8 cellular contexts compared by ENCODE assay signal in the genomic region with DNA sequence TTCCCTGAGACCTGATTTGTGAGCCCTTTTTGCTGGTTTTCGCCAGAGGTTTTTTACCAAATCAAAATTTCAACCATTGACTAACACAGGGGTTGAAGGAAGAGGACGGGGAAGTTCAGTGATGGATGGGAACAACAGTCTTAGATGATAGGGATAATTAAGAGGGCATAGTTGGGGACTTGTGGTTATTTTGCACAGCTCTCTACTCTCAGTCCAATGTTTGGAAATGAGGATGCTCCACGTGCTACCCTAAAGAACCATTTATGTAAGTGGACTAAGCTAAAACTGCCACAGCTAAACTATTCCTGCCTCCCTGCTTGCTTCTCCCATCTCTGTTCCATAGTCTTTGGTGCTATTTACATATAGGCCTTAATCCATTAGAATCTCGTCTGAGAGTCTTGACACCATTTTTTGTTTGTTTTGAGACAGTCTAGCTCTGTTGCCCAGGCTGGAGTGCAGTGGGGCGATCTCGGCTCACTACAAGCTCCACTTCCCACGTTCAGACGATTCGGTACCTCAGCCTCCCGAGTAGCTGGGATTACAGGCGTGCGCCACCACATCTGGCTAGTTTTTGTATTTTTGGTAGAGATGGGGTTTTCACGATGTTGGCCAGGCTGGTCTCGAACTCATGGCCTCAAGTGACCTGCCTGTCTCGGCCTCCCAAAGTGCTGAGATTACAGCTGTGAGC. TPM values are rescaled to one million over a fixed set of nuclear protein-coding genes. Genes with fewer than 3 reads are reported as not detected.
DNase-seq lines count a peak whose midpoint lies in the region; ATAC-seq and TF ChIP-seq lines count a peak whose summit lies in the region.

No MANE protein-coding gene starts in this region.

- TF ChIP-seq RAD21 in SK-N-SH (IDR thresholded peaks at IDR 0.05; ENCODE audit: low read length) = no peak

- H3F3A ChIP-seq in SK-N-SH (replicated peaks; ENCODE audit: insufficient read depth) = peaks cover 44% of the 10 kb centered on the region

- no peak for DNase-seq in SK-N-SH
- DNase-seq in foreskin fibroblast = no peak
- DNase-seq in skeletal muscle cell (ENCODE audit: low read depth) = no peak
- no peak for DNase-seq in head of caudate nucleus
- no peak for DNase-seq in NCI-H510A treated with DMSO at 0.1 percent for 48 hours (lab: John Stamatoyannopoulos, UW)
- no peak for DNase-seq in SIG-M5 (lab: John Stamatoyannopoulos, UW)

- peaks cover 40% of the 10 kb centered on the region for H4K20me1 ChIP-seq in SK-N-SH (ENCODE audit: insufficient read depth)

- no peak overlapping the region for H2AFZ ChIP-seq in SK-N-SH (ENCODE audit: low read depth)

- intact Hi-C loops in head of caudate nucleus (cut with DNase I) = loop anchor here (5.0 kb wide), 1 partner anchor 47 kb away; a partner anchor contains a TSS

- peaks cover 33 to 40% of the 10 kb centered on the region in 2 experiments for H3K36me3 ChIP-seq in SK-N-SH (replicated peaks in 1 of 2; ENCODE audit: control insufficient read depth in 1 of 2, insufficient read depth in 2 of 2, low read length in 1 of 2)

- no peaks in the 10 kb centered on the region for H3K9me2 ChIP-seq in SK-N-SH

- H3K4me2 ChIP-seq in SK-N-SH = peak overlapping the region; percentile 71

- H3K27ac ChIP-seq in SK-N-SH (ENCODE audit: low read depth in 2 of 2, low read length in 1 of 2) = peak overlapping the region; percentile 97 to 100

- H3K9ac ChIP-seq in SK-N-SH = peak overlapping the region; percentile 100

- TF ChIP-seq CTCF in SK-N-SH (IDR thresholded peaks at IDR 0.05) = no peak
- TF ChIP-seq CTCF in foreskin fibroblast (IDR thresholded peaks at IDR 0.05; ENCODE audit: low read depth, low read length) = no peak

- H3K4me3 ChIP-seq in SK-N-SH (ENCODE audit: low read depth in 2 of 2, low read length in 1 of 2) = peak overlapping the region; percentile 52 to 61
- H3K4me3 ChIP-seq in foreskin fibroblast (ENCODE audit: low read depth in 1 of 2, low read length in 2 of 2) = peak overlapping the region; percentile 42 to 62
- H3K4me3 ChIP-seq in skeletal muscle cell (ENCODE audit: low read depth, low read length) = peak overlapping the region; percentile 46

- H3K9me3 ChIP-seq in SK-N-SH = no peaks in the 10 kb centered on the region

- no peaks in the 10 kb centered on the region for H3K27me3 ChIP-seq in SK-N-SH (ENCODE audit: insufficient read depth)

- peaks cover 0 to 22% of the 10 kb centered on the region in 2 experiments; a peak in 2 of 4 replicates for H3K4me1 ChIP-seq in SK-N-SH (ENCODE audit: control insufficient read depth in 1 of 2, insufficient read depth in 2 of 2, low read depth in 1 of 2, low read length in 1 of 2)

- H3K79me2 ChIP-seq in SK-N-SH (ENCODE audit: insufficient read depth) = peaks cover 68% of the 10 kb centered on the region

- CTCF ChIA-PET in SK-N-SH (lab: Yijun Ruan, JAX) = interaction anchor here (0.9 to 13.4 kb wide), 5 partner anchors 9 to 64 kb away, joined by 3 to 142 read pairs (median 3); a partner anchor contains a TSS

- 78% methylated on average over 15 of the region's 15 CpGs for WGBS in SK-N-SH (ENCODE audit: low lambda C conversion rate)

- peak; percentile 5 for ATAC-seq in GM19438 (IDR thresholded peaks at IDR 0.05; ENCODE audit: low read depth, unreplicated experiment)
- ATAC-seq in HG03565 (IDR thresholded peaks at IDR 0.05; ENCODE audit: unreplicated experiment) = no peak

- no peak for TF ChIP-seq EP300 in SK-N-SH (IDR thresholded peaks at IDR 0.05; ENCODE audit: borderline replicate concordance in 1 of 2, low read depth in 1 of 2, low read length in 1 of 2)

- POLR2A ChIA-PET in SK-N-SH (lab: Yijun Ruan, JAX) = interaction anchor here (0.6 to 7.0 kb wide), 15 partner anchors 9 to 491 kb away, joined by 3 to 149 read pairs (median 4); a partner anchor contains a TSS

TF ChIP-seq in SK-N-SH, 30 proteins besides CTCF, POLR2A, EP300 and RAD21:
- TF ChIP-seq NFIC (IDR thresholded peaks at IDR 0.05; ENCODE audit: borderline replicate concordance) (no peak), TAF1 (IDR thresholded peaks at IDR 0.05; ENCODE audit: borderline replicate concordance, low read depth, low read length) (no peak), SMC3 (IDR thresholded peaks at IDR 0.05; ENCODE audit: low read depth, low read length) (no peak), ELF1 (IDR thresholded peaks at IDR 0.05) (no peak), YY1 (IDR thresholded peaks at IDR 0.05; ENCODE audit: low read depth) (no peak), EZH2phosphoT487 (IDR thresholded peaks at IDR 0.05; ENCODE audit: borderline replicate concordance, low read depth) (no peak), RFX5 (IDR thresholded peaks at IDR 0.05; ENCODE audit: low read length) (no peak), FOXM1 (IDR thresholded peaks at IDR 0.05; ENCODE audit: low read depth) (no peak), GABPA (IDR thresholded peaks at IDR 0.05; ENCODE audit: low read depth) (no peak), TCF12 (IDR thresholded peaks at IDR 0.05) (no peak), GATA2 (CRISPR knock-in tag; IDR thresholded peaks at IDR 0.05) (no peak)
- TF ChIP-seq, protein P1, sequence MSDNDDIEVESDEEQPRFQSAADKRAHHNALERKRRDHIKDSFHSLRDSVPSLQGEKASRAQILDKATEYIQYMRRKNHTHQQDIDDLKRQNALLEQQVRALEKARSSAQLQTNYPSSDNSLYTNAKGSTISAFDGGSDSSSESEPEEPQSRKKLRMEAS (IDR thresholded peaks at IDR 0.05; ENCODE audit: low read depth) = no peak
- TF ChIP-seq, protein P2, sequence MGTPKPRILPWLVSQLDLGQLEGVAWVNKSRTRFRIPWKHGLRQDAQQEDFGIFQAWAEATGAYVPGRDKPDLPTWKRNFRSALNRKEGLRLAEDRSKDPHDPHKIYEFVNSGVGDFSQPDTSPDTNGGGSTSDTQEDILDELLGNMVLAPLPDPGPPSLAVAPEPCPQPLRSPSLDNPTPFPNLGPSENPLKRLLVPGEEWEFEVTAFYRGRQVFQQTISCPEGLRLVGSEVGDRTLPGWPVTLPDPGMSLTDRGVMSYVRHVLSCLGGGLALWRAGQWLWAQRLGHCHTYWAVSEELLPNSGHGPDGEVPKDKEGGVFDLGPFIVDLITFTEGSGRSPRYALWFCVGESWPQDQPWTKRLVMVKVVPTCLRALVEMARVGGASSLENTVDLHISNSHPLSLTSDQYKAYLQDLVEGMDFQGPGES (IDR thresholded peaks at IDR 0.05; ENCODE audit: low read depth, low read length) = no peak
- TF ChIP-seq, protein P3, sequence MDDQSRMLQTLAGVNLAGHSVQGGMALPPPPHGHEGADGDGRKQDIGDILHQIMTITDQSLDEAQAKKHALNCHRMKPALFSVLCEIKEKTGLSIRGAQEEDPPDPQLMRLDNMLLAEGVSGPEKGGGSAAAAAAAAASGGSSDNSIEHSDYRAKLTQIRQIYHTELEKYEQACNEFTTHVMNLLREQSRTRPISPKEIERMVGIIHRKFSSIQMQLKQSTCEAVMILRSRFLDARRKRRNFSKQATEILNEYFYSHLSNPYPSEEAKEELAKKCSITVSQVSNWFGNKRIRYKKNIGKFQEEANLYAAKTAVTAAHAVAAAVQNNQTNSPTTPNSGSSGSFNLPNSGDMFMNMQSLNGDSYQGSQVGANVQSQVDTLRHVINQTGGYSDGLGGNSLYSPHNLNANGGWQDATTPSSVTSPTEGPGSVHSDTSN (IDR thresholded peaks at IDR 0.05) = no peak; the same call in 1 of the 2 replicates

RNA-seq across cellular contexts. Expression of a gene that starts 0.7 kb away (rescaled TPM):
- polyA plus RNA-seq in SK-N-SH (2012; rRNA removed) = 110 and 131 TPM in 2 replicates
- 70.8 and 82.9 TPM in 2 replicates for polyA plus RNA-seq in SK-N-SH (2012; cell fraction: cytosol; rRNA removed)
- 354 and 429 TPM in 2 replicates for polyA plus RNA-seq in SK-N-SH (2012; cell fraction: nucleus; rRNA removed)

RNA-seq across cellular contexts. Expression of a gene that starts 30.9 kb away (rescaled TPM):
- 2.4 and 3.4 TPM in 2 replicates for polyA plus RNA-seq in SK-N-SH (2012; rRNA removed)
- 1.9 and 3.0 TPM in 2 replicates for polyA plus RNA-seq in SK-N-SH (2012; cell fraction: cytosol; rRNA removed)
- polyA plus RNA-seq in SK-N-SH (2012; cell fraction: nucleus; rRNA removed) = 11.2 and 16.1 TPM in 2 replicates

RNA-seq across cellular contexts. Expression of a gene that starts 49.3 kb away (rescaled TPM):
- 47.4 and 56.3 TPM in 2 replicates for polyA plus RNA-seq in SK-N-SH (2012; rRNA removed)
- 62.5 and 74.7 TPM in 2 replicates for polyA plus RNA-seq in SK-N-SH (2012; cell fraction: cytosol; rRNA removed)
- polyA plus RNA-seq in SK-N-SH (2012; cell fraction: nucleus; rRNA removed) = 32.5 and 33.7 TPM in 2 replicates
